Comparison of ENCODE assay signal across 1 cellular context in the genomic region with DNA sequence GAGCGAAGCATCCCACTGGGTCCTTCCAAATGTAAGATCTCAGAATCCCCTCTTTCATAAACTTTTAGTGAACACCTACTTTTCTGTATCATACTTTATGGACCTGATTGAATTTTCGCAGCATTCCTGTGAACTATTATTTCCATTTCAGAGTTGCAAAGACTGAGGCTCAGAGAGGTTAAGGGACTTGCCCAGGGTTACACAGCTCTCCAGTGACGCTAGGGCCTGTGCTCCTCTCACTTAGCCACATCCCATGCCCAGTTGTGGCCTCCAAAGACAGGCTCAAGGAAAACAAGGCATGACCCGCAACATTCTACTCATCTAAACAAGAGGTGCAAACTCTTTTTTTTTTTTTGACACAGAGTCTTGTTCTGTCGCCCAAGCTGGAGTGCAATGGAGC.
TF ChIP-seq lines count a peak whose summit lies in the region.

No MANE protein-coding gene starts in this region.

TF ChIP-seq in WTC11, 78 proteins besides CTCF, POLR2A, EP300 and RAD21 (continued from another document):
- TF ChIP-seq ZNF532 (CRISPR knock-in tag; IDR thresholded peaks at IDR 0.05; ENCODE audit: borderline replicate concordance) = no peak
- TF ChIP-seq ZNF512 (CRISPR knock-in tag; IDR thresholded peaks at IDR 0.05; ENCODE audit: borderline replicate concordance) = no peak
- TF ChIP-seq ATF1 (CRISPR knock-in tag; IDR thresholded peaks at IDR 0.05) = no peak
- TF ChIP-seq ZNF416 (CRISPR knock-in tag; IDR thresholded peaks at IDR 0.05) = no peak
- TF ChIP-seq ELF4 (CRISPR knock-in tag; IDR thresholded peaks at IDR 0.05; ENCODE audit: low read depth) = no peak
- TF ChIP-seq ZNF425 (CRISPR knock-in tag; conservative IDR thresholded peaks at IDR 0.05) = no peak
- no peak for TF ChIP-seq ZNF138 (CRISPR knock-in tag; conservative IDR thresholded peaks at IDR 0.05)
TF ChIP-seq in WTC11: peak in this region for 0.
